1 cellular context compared by ENCODE assay signal in genomic region chr6:125752773-125753172, GRCh38.
TF ChIP-seq lines count a peak whose summit lies in the region.

No MANE protein-coding gene starts in this region.

TF ChIP-seq in GM23338, 12 proteins besides CTCF, POLR2A, EP300 and RAD21 (continued from another document):
- TF ChIP-seq ZNF462 (CRISPR knock-in tag; IDR thresholded peaks at IDR 0.05) (no peak), NANOG (IDR thresholded peaks at IDR 0.05; ENCODE audit: borderline replicate concordance) (no peak)
